Comparison of ENCODE assay signal across 8 cellular contexts in genomic region chr1:203796223-203796747, GRCh38. TPM values are rescaled to one million over a fixed set of nuclear protein-coding genes. Genes with fewer than 3 reads are reported as not detected.
A peak's percentile ranks its signal among the peaks of the same experiment; 100 is the strongest.
DNase-seq lines count a peak whose midpoint lies in the region; ATAC-seq, FAIRE-seq and TF ChIP-seq lines count a peak whose summit lies in the region.

No MANE protein-coding gene starts in this region.

- H3K9me3 Mint-ChIP-seq in CD8-positive, alpha-beta T cell: no peaks in the 10 kb centered on the region

- H3K9me2 ChIP-seq in GM23248 (ENCODE audit: insufficient read depth): no peaks in the 10 kb centered on the region

- peaks cover 34% of the 10 kb centered on the region for H3K36me3 Mint-ChIP-seq in CD8-positive, alpha-beta T cell

- peak overlapping the region; percentile 54 for H3K27ac ChIP-seq in CD8-positive, alpha-beta T cell (ENCODE audit: low read depth, low read length)
- H3K27ac ChIP-seq in GM23248: peak overlapping the region; percentile 97
- peak overlapping the region; percentile 97 for H3K27ac ChIP-seq in GM12878 (ENCODE audit: control insufficient read depth, insufficient read depth)
- H3K27ac ChIP-seq in keratinocyte (ENCODE audit: control insufficient read depth, insufficient read depth, low read length): peak overlapping the region; percentile 98

- H3F3A ChIP-seq in GM23248 (ENCODE audit: insufficient read depth): peaks cover 22% of the 10 kb centered on the region

- dilution Hi-C loops in keratinocyte (cut with MboI; ENCODE audit: extremely low pct_ligation_motif_present, low sequenced_read_pairs): loop anchor here (10.0 kb wide), 1 partner anchor 71 kb away; no protein-coding TSS in a partner anchor

- in situ Hi-C loops in GM23248 (cut with MboI) (no loop called here), GM12878 (cut with MboI) (no loop called here)

- H3K9me3 ChIP-seq in CD8-positive, alpha-beta T cell (ENCODE audit: low read length): no peaks in the 10 kb centered on the region
- no peaks in the 10 kb centered on the region for H3K9me3 ChIP-seq in GM23248 (ENCODE audit: low read depth)
- no peaks in the 10 kb centered on the region; the same call in 2 of the 3 replicates for H3K9me3 ChIP-seq in GM12878 (replicated peaks; ENCODE audit: control insufficient read depth, insufficient read depth, low read length)
- H3K9me3 ChIP-seq in keratinocyte (ENCODE audit: control insufficient read depth, low read depth, low read length): no peaks in the 10 kb centered on the region

- FAIRE-seq in GM12878 (lab: Jason Lieb, UNC): peak; percentile 75
- FAIRE-seq in keratinocyte (lab: Jason Lieb, UNC): no peak

- peaks cover 7% of the 10 kb centered on the region for H3K36me3 ChIP-seq in CD8-positive, alpha-beta T cell (ENCODE audit: insufficient read depth, low read length)
- H3K36me3 ChIP-seq in GM23248 (ENCODE audit: low read depth) (peaks cover 23% of the 10 kb centered on the region; the same call in 1 of the 2 replicates), GM12878 (ENCODE audit: control insufficient read depth in 2 of 2, insufficient read depth in 2 of 2, low read length in 1 of 2) (peaks cover 0 to 24% of the 10 kb centered on the region in 2 experiments; a peak in 2 of 4 replicates), keratinocyte (ENCODE audit: control insufficient read depth in 2 of 2, extremely low read depth in 1 of 2, insufficient read depth in 2 of 2, low read length in 2 of 2) (peaks cover 6 to 24% of the 10 kb centered on the region in 2 experiments)

- H2AFZ ChIP-seq in GM23248 (no peak overlapping the region), GM12878 (ENCODE audit: control insufficient read depth, low read depth, low read length) (0 out of 2 replicates have a peak overlapping the region, but pooled peaks have one; percentile 33), keratinocyte (ENCODE audit: control insufficient read depth, low read length) (no peak overlapping the region)

- TF ChIP-seq POLR2A in GM12878 (IDR thresholded peaks at IDR 0.05; ENCODE audit: low read depth, low read length): no peak; the same call in 1 of the 2 replicates

- H3K9ac ChIP-seq in GM23248 (peak overlapping the region; percentile 99), GM12878 (ENCODE audit: control insufficient read depth, insufficient read depth, low read length) (peak overlapping the region; percentile 92), keratinocyte (ENCODE audit: control insufficient read depth, extremely low read depth, insufficient read depth, low read length) (peak overlapping the region; percentile 98)

- no peaks in the 10 kb centered on the region for H3K27me3 Mint-ChIP-seq in CD8-positive, alpha-beta T cell (ENCODE audit: low read depth)

- TF ChIP-seq RAD21 in GM12878 (IDR thresholded peaks at IDR 0.05; ENCODE audit: insufficient read depth, low read depth, low read length): no peak

- no peak for TF ChIP-seq CTCF in CD8-positive, alpha-beta T cell (IDR thresholded peaks at IDR 0.05)
- no peak for TF ChIP-seq CTCF in GM12878 (IDR thresholded peaks at IDR 0.05 in 2 of 3, conservative IDR thresholded peaks at IDR 0.05 in 1 of 3; ENCODE audit: control insufficient read depth in 2 of 3, extremely low read depth in 1 of 3, insufficient read depth in 1 of 3, low read depth in 3 of 3, low read length in 3 of 3)
- TF ChIP-seq CTCF in keratinocyte (optimal IDR thresholded peaks at IDR 0.05 in 1 of 3, IDR thresholded peaks at IDR 0.05 in 1 of 3, conservative IDR thresholded peaks at IDR 0.05 in 1 of 3; ENCODE audit: extremely low read depth in 1 of 3, insufficient read depth in 2 of 3, low read length in 3 of 3): no peak

- POLR2A ChIA-PET in CD8-positive, alpha-beta T cell (lab: Charles Lee): interaction anchor here (0.7 to 1.5 kb wide), 3 partner anchors 8 to 143 kb away, joined by 3 to 4 read pairs (median 4); no protein-coding TSS in a partner anchor
- POLR2A ChIA-PET in GM12878 (lab: Charles Lee): interaction anchor here (0.6 kb wide), 1 partner anchor 12 kb away, joined by 3 read pairs; no protein-coding TSS in a partner anchor

- SMC1A ChIA-PET in GM12878 (lab: Charles Lee; ENCODE audit: uncharacterized antibody, unreplicated experiment): interaction anchor here (1.7 kb wide), 1 partner anchor 11 kb away, joined by 6 read pairs; no protein-coding TSS in a partner anchor

- intact Hi-C loops in CD8-positive, alpha-beta T cell (cut with DNase I, micrococcal nuclease): loop anchor here (1.0 to 10.0 kb wide), 4 partner anchors 65 to 1451 kb away; partner anchors contain the start of genes PPP1R12B (in 1 of the 2), PPP1R15B (in 1 of the 2), SNRPE (in 1 of the 2) and UBE2T (in 1 of the 2)
- intact Hi-C loops in GM12878 (cut with micrococcal nuclease; ENCODE audit: unreplicated experiment): no loop called here

- peaks cover 3% of the 10 kb centered on the region for H3K9me1 ChIP-seq in keratinocyte (ENCODE audit: control insufficient read depth, extremely low read depth, insufficient read depth, low read length)

- peaks cover 54% of the 10 kb centered on the region for H3K79me2 ChIP-seq in GM23248 (ENCODE audit: insufficient read depth)
- peaks cover 58% of the 10 kb centered on the region for H3K79me2 ChIP-seq in GM12878 (ENCODE audit: control insufficient read depth, insufficient read depth, low read length)
- H3K79me2 ChIP-seq in keratinocyte (ENCODE audit: control insufficient read depth, insufficient read depth, low read length): peaks cover 53% of the 10 kb centered on the region

- H3K4me3 ChIP-seq in CD8-positive, alpha-beta T cell (ENCODE audit: low read depth, low read length): peak overlapping the region; percentile 67
- H3K4me3 ChIP-seq in GM23248 (peak overlapping the region; percentile 99), GM12878 (peak overlapping the region; percentile 87), keratinocyte (ENCODE audit: control insufficient read depth in 2 of 3, extremely low read depth in 1 of 3, insufficient read depth in 2 of 3, low read depth in 1 of 3, low read length in 3 of 3) (peak overlapping the region; percentile 60 to 79 (median 76))

- no peak for TF ChIP-seq EP300 in GM12878 (IDR thresholded peaks at IDR 0.05; ENCODE audit: borderline replicate concordance in 1 of 2, control insufficient read depth in 1 of 2, low read depth in 2 of 2, low read length in 2 of 2)

- RAD21 ChIA-PET in GM12878 (lab: Charles Lee; ENCODE audit: unreplicated experiment): no interaction called here

- TSS peak; percentile 56 for BruUV-seq in GM12878 (replicated peaks; lab: Mats Ljungman, UMichigan)

- peak in 3 of 7 experiments; percentile 6 to 28 (median 9) for DNase-seq in CD8-positive, alpha-beta T cell
- DNase-seq in GM23248: peak; percentile 67
- DNase-seq in OCI-M1 (lab: John Stamatoyannopoulos, UW): peak; percentile 80
- peak; percentile 13 for DNase-seq in GM12878 (ENCODE audit: low read depth, low spot score)
- no peak for DNase-seq in keratinocyte (ENCODE audit: low read depth, low spot score)
- DNase-seq in stimulated activated CD4-positive, alpha-beta T cell treated with anti-CD3 and anti-CD28 coated beads, Interleukin-1b, Interleukin-23, amount 100 ng/mL, for 24 hours (ENCODE audit: low read depth in 4 of 4, low spot score in 1 of 4): peak; percentile 7 to 14 (median 9)
- no peak for DNase-seq in SW 1271 (lab: John Stamatoyannopoulos, UW)
- DNase-seq in NCI-H524 treated with DMSO at 0.1 percent for 48 hours (lab: John Stamatoyannopoulos, UW): no peak

- H3K4me1 Mint-ChIP-seq in CD8-positive, alpha-beta T cell (ENCODE audit: low read depth): peaks cover 58% of the 10 kb centered on the region

- peak; percentile 6 for ATAC-seq in CD8-positive, alpha-beta T cell
- peak; percentile 64 for ATAC-seq in GM12878

- H3K4me3 Mint-ChIP-seq in CD8-positive, alpha-beta T cell: peak overlapping the region; percentile 96

- peak overlapping the region; percentile 98 for H3K4me2 ChIP-seq in GM23248 (ENCODE audit: unreplicated experiment)
- peak overlapping the region; percentile 80 for H3K4me2 ChIP-seq in GM12878 (ENCODE audit: control insufficient read depth, insufficient read depth)
- peak overlapping the region; percentile 93 for H3K4me2 ChIP-seq in keratinocyte (ENCODE audit: control insufficient read depth, extremely low read depth, insufficient read depth, low read depth, low read length)

- H3K4me1 ChIP-seq in CD8-positive, alpha-beta T cell (ENCODE audit: insufficient read depth, low read length): peaks cover 42% of the 10 kb centered on the region
- H3K4me1 ChIP-seq in GM23248 (ENCODE audit: insufficient read depth) (peaks cover 49% of the 10 kb centered on the region), GM12878 (ENCODE audit: control insufficient read depth, insufficient read depth, low read length) (peaks cover 4% of the 10 kb centered on the region; the same call in 1 of the 2 replicates), keratinocyte (ENCODE audit: control insufficient read depth, extremely low read depth, insufficient read depth, low read length) (peaks cover 40% of the 10 kb centered on the region)

- WGBS in GM23248 (ENCODE audit: low coverage in 1 of 2, low lambda C conversion rate in 2 of 2, missing lambda C conversion rate in 2 of 2), 2 experiments: 1 to 2% methylated on average over 14 of the region's 14 CpGs
- under 1% methylated on average over 14 of the region's 14 CpGs for WGBS in GM12878 (ENCODE audit: insufficient coverage, insufficient replicate concordance, low lambda C conversion rate, missing lambda C conversion rate)

- H4K20me1 ChIP-seq in GM23248 (ENCODE audit: insufficient read depth): peaks cover 23% of the 10 kb centered on the region; the same call in 1 of the 2 replicates
- no peaks in the 10 kb centered on the region for H4K20me1 ChIP-seq in GM12878 (ENCODE audit: control insufficient read depth, insufficient read depth)
- H4K20me1 ChIP-seq in keratinocyte (ENCODE audit: control insufficient read depth, extremely low read depth, insufficient read depth, low read length): peaks cover 9% of the 10 kb centered on the region

- CTCF ChIA-PET in CD8-positive, alpha-beta T cell (lab: Charles Lee): no interaction called here
- CTCF ChIA-PET in GM12878 (lab: Yijun Ruan, JAX): no interaction called here

- no peaks in the 10 kb centered on the region for H3K27me3 ChIP-seq in CD8-positive, alpha-beta T cell (ENCODE audit: insufficient read depth, low read length)
- H3K27me3 ChIP-seq in GM23248 (replicated peaks; ENCODE audit: insufficient read depth) (no peaks in the 10 kb centered on the region), GM12878 (replicated peaks in 1 of 2; ENCODE audit: control insufficient read depth in 2 of 2, insufficient read depth in 2 of 2, low read length in 1 of 2) (no peaks in the 10 kb centered on the region), keratinocyte (ENCODE audit: control insufficient read depth, extremely low read depth, insufficient read depth, low read length) (no peaks in the 10 kb centered on the region)

- H3K27ac Mint-ChIP-seq in CD8-positive, alpha-beta T cell: peak overlapping the region; percentile 94

RNA-seq across cellular contexts. Expression of gene ZBED6, which starts 0.9 kb away (rescaled TPM):
- 10 to 100 TPM; 25.0 to 25.8 TPM for total RNA-seq in CD8-positive, alpha-beta T cell
- total RNA-seq in GM23248 (2014; rRNA removed; shearing (Covaris generic)): 14.3 and 28.7 TPM in 2 replicates
- 1.7 and 3.3 TPM in 2 replicates for polyA plus RNA-seq in GM23248 (2016; fragmentation: Nextera tagmentation; extraction: Ambion mirVana)
- 53.2 and 58.4 TPM in 2 replicates for total RNA-seq in GM12878 (2013; cell fraction: nucleolus; rRNA removed)
- 10.3 and 12.2 TPM in 2 replicates for total RNA-seq in GM12878 (2014; rRNA removed)
- total RNA-seq in GM12878 (2014; rRNA removed; fragmentation: Illumina TruSeq; extraction: Trizol): 8.1 and 9.9 TPM in 2 replicates
- 13.7 and 15.9 TPM in 2 replicates for total RNA-seq in GM12878 (2021)
- polyA plus RNA-seq in GM12878 (2011; ENCODE audit: low read depth): 1.6 TPM
- 8.5 and 11.7 TPM in 2 replicates for polyA plus RNA-seq in GM12878 (2011; rRNA removed)
- 6.2 and 8.4 TPM in 2 replicates for polyA plus RNA-seq in GM12878 (2011; cell fraction: cytosol; rRNA removed)
- 26.8 and 34.7 TPM in 2 replicates for polyA plus RNA-seq in GM12878 (2011; cell fraction: nucleus; rRNA removed)
- 2.1 and 2.2 TPM in 2 replicates for polyA plus RNA-seq in GM12878 (2012)
- 5.2 and 8.8 TPM in 2 replicates for polyA plus RNA-seq in GM12878 (2014; fragmentation: Illumina TruSeq; extraction: Trizol)
- polyA plus RNA-seq in GM12878 (2014; fragmentation: Nextera tagmentation; extraction: Ambion mirVana): under 1 TPM; 0.13 to 0.63 TPM
- polyA plus RNA-seq in GM12878 (2014; rRNA removed): 3.4 and 4.4 TPM in 2 replicates
- polyA plus RNA-seq in GM12878 (2016; fragmentation: Nextera tagmentation; extraction: Ambion mirVana): 1 to 10 TPM in 1 of 2 experiments, under 1 TPM in 1; 0.71 to 1.5 TPM
- polyA minus RNA-seq in GM12878 (2011; rRNA and poly(A)+ RNA removed): 30.8 and 31.2 TPM in 2 replicates
- polyA minus RNA-seq in GM12878 (2011; cell fraction: cytosol; rRNA and poly(A)+ RNA removed): 6.3 and 7.7 TPM in 2 replicates
- polyA minus RNA-seq in GM12878 (2011; cell fraction: nucleus; rRNA and poly(A)+ RNA removed): 35.4 and 39.3 TPM in 2 replicates
- polyA plus RNA-seq in keratinocyte: 8.9 to 11.6 TPM (median 9.6 TPM) in 3 replicates
- polyA plus RNA-seq in keratinocyte (2011; ENCODE audit: low read depth): 5.6 TPM
- 2.9 and 5.3 TPM in 2 replicates for polyA plus RNA-seq in keratinocyte (2011; cell fraction: cytosol; rRNA removed)
- polyA plus RNA-seq in keratinocyte (2011; cell fraction: nucleus; rRNA removed): 16.2 and 17.5 TPM in 2 replicates
- polyA plus RNA-seq in keratinocyte (2012; ENCODE audit: low replicate concordance): 4.6 and 4.8 TPM in 2 replicates
- polyA minus RNA-seq in keratinocyte: 14.8 to 38.8 TPM (median 31.3 TPM) in 3 replicates
- polyA minus RNA-seq in keratinocyte (2011; cell fraction: cytosol; rRNA and poly(A)+ RNA removed): 8.2 TPM
- 24.0 and 42.6 TPM in 2 replicates for polyA minus RNA-seq in keratinocyte (2011; cell fraction: nucleus; rRNA and poly(A)+ RNA removed)

RNA-seq across cellular contexts. Expression of gene ZC3H11A, which starts 0.9 kb away (rescaled TPM):
- total RNA-seq in CD8-positive, alpha-beta T cell: 10 to 100 TPM; 72.7 to 77.2 TPM
- total RNA-seq in GM23248 (2014; rRNA removed; shearing (Covaris generic)): 73.3 and 81.6 TPM in 2 replicates
- polyA plus RNA-seq in GM23248 (2016; fragmentation: Nextera tagmentation; extraction: Ambion mirVana): 31.3 and 35.9 TPM in 2 replicates
- 223 and 228 TPM in 2 replicates for total RNA-seq in GM12878 (2013; cell fraction: nucleolus; rRNA removed)
- 61.2 and 70.2 TPM in 2 replicates for total RNA-seq in GM12878 (2014; rRNA removed)
- 69.9 and 75.5 TPM in 2 replicates for total RNA-seq in GM12878 (2014; rRNA removed; fragmentation: Illumina TruSeq; extraction: Trizol)
- 59.2 and 60.4 TPM in 2 replicates for total RNA-seq in GM12878 (2021)
- 55.4 TPM for polyA plus RNA-seq in GM12878 (2011; ENCODE audit: low read depth)
- polyA plus RNA-seq in GM12878 (2011; rRNA removed): 123 and 175 TPM in 2 replicates
- 63.3 and 74.1 TPM in 2 replicates for polyA plus RNA-seq in GM12878 (2011; cell fraction: cytosol; rRNA removed)
- polyA plus RNA-seq in GM12878 (2011; cell fraction: nucleus; rRNA removed): 146 and 198 TPM in 2 replicates
- polyA plus RNA-seq in GM12878 (2012): 61.7 and 76.5 TPM in 2 replicates
- 88.2 and 93.7 TPM in 2 replicates for polyA plus RNA-seq in GM12878 (2014; fragmentation: Illumina TruSeq; extraction: Trizol)
- 10 to 100 TPM; 21.1 to 22.7 TPM for polyA plus RNA-seq in GM12878 (2014; fragmentation: Nextera tagmentation; extraction: Ambion mirVana)
- polyA plus RNA-seq in GM12878 (2014; rRNA removed): 54.7 and 62.4 TPM in 2 replicates
- 10 to 100 TPM; 43.6 to 45.4 TPM for polyA plus RNA-seq in GM12878 (2016; fragmentation: Nextera tagmentation; extraction: Ambion mirVana)
- 77.5 and 81.6 TPM in 2 replicates for polyA minus RNA-seq in GM12878 (2011; rRNA and poly(A)+ RNA removed)
- polyA minus RNA-seq in GM12878 (2011; cell fraction: cytosol; rRNA and poly(A)+ RNA removed): 31.9 and 36.8 TPM in 2 replicates
- polyA minus RNA-seq in GM12878 (2011; cell fraction: nucleus; rRNA and poly(A)+ RNA removed): 62.1 and 67.5 TPM in 2 replicates
- polyA plus RNA-seq in keratinocyte: 60.0 to 83.4 TPM (median 78.1 TPM) in 3 replicates
- polyA plus RNA-seq in keratinocyte (2011; ENCODE audit: low read depth): 41.4 TPM
- polyA plus RNA-seq in keratinocyte (2011; cell fraction: cytosol; rRNA removed): 34.4 and 53.2 TPM in 2 replicates
- polyA plus RNA-seq in keratinocyte (2011; cell fraction: nucleus; rRNA removed): 125 and 161 TPM in 2 replicates
- polyA plus RNA-seq in keratinocyte (2012; ENCODE audit: low replicate concordance): 50.3 and 53.8 TPM in 2 replicates
- 35.6 to 85.3 TPM (median 56.5 TPM) in 3 replicates for polyA minus RNA-seq in keratinocyte
- polyA minus RNA-seq in keratinocyte (2011; cell fraction: cytosol; rRNA and poly(A)+ RNA removed): 56.2 TPM
- polyA minus RNA-seq in keratinocyte (2011; cell fraction: nucleus; rRNA and poly(A)+ RNA removed): 83.9 and 132 TPM in 2 replicates

RNA-seq across cellular contexts. Expression of gene LAX1, which starts 31.3 kb away (rescaled TPM):
- 10 to 100 TPM; 13.7 to 16.1 TPM for total RNA-seq in CD8-positive, alpha-beta T cell
- 0.11 TPM in 1 of 2 replicates, not detected in the other for total RNA-seq in GM23248 (2014; rRNA removed; shearing (Covaris generic))
- not detected in 2 replicates for polyA plus RNA-seq in GM23248 (2016; fragmentation: Nextera tagmentation; extraction: Ambion mirVana)
- 1.4 and 1.8 TPM in 2 replicates for total RNA-seq in GM12878 (2013; cell fraction: nucleolus; rRNA removed)
- total RNA-seq in GM12878 (2014; rRNA removed): 10.9 and 11.1 TPM in 2 replicates
- 13.5 and 14.5 TPM in 2 replicates for total RNA-seq in GM12878 (2014; rRNA removed; fragmentation: Illumina TruSeq; extraction: Trizol)
- total RNA-seq in GM12878 (2021): 9.7 and 11.6 TPM in 2 replicates
- 5.3 TPM for polyA plus RNA-seq in GM12878 (2011; ENCODE audit: low read depth)
- 2.0 and 2.1 TPM in 2 replicates for polyA plus RNA-seq in GM12878 (2011; rRNA removed)
- polyA plus RNA-seq in GM12878 (2011; cell fraction: cytosol; rRNA removed): 2.0 and 2.1 TPM in 2 replicates
- 0.51 and 0.79 TPM in 2 replicates for polyA plus RNA-seq in GM12878 (2011; cell fraction: nucleus; rRNA removed)
- 6.2 and 8.2 TPM in 2 replicates for polyA plus RNA-seq in GM12878 (2012)
- 14.6 and 15.0 TPM in 2 replicates for polyA plus RNA-seq in GM12878 (2014; fragmentation: Illumina TruSeq; extraction: Trizol)
- 1 to 10 TPM; 5.2 to 6.9 TPM for polyA plus RNA-seq in GM12878 (2014; fragmentation: Nextera tagmentation; extraction: Ambion mirVana)
- 9.9 and 10.9 TPM in 2 replicates for polyA plus RNA-seq in GM12878 (2014; rRNA removed)
- polyA plus RNA-seq in GM12878 (2016; fragmentation: Nextera tagmentation; extraction: Ambion mirVana): 1 to 10 TPM; 6.6 to 8.0 TPM
- polyA minus RNA-seq in GM12878 (2011; rRNA and poly(A)+ RNA removed): 4.0 and 4.1 TPM in 2 replicates
- polyA minus RNA-seq in GM12878 (2011; cell fraction: cytosol; rRNA and poly(A)+ RNA removed): 1.8 and 3.7 TPM in 2 replicates
- polyA minus RNA-seq in GM12878 (2011; cell fraction: nucleus; rRNA and poly(A)+ RNA removed): 1.3 and 1.8 TPM in 2 replicates
- 0.05 to 0.09 TPM (median 0.07 TPM) in 3 replicates for polyA plus RNA-seq in keratinocyte
- polyA plus RNA-seq in keratinocyte (2011; ENCODE audit: low read depth): not detected
- 0.04 TPM in 1 of 2 replicates, not detected in the other for polyA plus RNA-seq in keratinocyte (2011; cell fraction: cytosol; rRNA removed)
- polyA plus RNA-seq in keratinocyte (2011; cell fraction: nucleus; rRNA removed): 0.09 and 0.28 TPM in 2 replicates
- polyA plus RNA-seq in keratinocyte (2012; ENCODE audit: low replicate concordance): not detected in 2 replicates
- polyA minus RNA-seq in keratinocyte: 0.16 to 0.30 TPM in 2 of 3 replicates, not detected in the other
- polyA minus RNA-seq in keratinocyte (2011; cell fraction: cytosol; rRNA and poly(A)+ RNA removed): not detected
- polyA minus RNA-seq in keratinocyte (2011; cell fraction: nucleus; rRNA and poly(A)+ RNA removed): not detected in 2 replicates

Comparison
In these comparisons a context has a peak if more than half of its experiments do, and no peak if none do; other contexts are left out.
1. DNase-seq: peak in GM23248 (single experiment), OCI-M1 (single experiment), GM12878 (single experiment) and stimulated activated CD4-positive, alpha-beta T cell treated with anti-CD3 and anti-CD28 coated beads, Interleukin-1b, Interleukin-23, amount 100 ng/mL, for 24 hours (4 of 4); none in keratinocyte (single experiment), SW 1271 (0 of 2) and NCI-H524 treated with DMSO at 0.1 percent for 48 hours (single experiment).
2. Peak in every context shown above with its lines, with median percentiles within 50 percentile points of each other: H3K27ac ChIP-seq, H3K4me3 ChIP-seq, H3K4me2 ChIP-seq and H3K9ac ChIP-seq.